8 cellular contexts compared by ENCODE assay signal in genomic region chr19:38862321-38863059, GRCh38. TPM values are rescaled to one million over a fixed set of nuclear protein-coding genes. Genes with fewer than 3 reads are reported as not detected.
A peak's percentile ranks its signal among the peaks of the same experiment; 100 is the strongest.
DNase-seq lines count a peak whose midpoint lies in the region; ATAC-seq and TF ChIP-seq lines count a peak whose summit lies in the region.
"Had no signal": no experiment of that assay in that cellular context is flagged by ENCODE, and none has a peak within 500 bp of the region (broad histone marks: within the 10 kb centered on the region; RNA-seq: fewer than 3 reads in every experiment).

No MANE protein-coding gene starts in this region.

- H3K4me3 ChIP-seq in fibroblast of villous mesenchyme (ENCODE audit: low read depth, low read length) (no peak overlapping the region), subcutaneous abdominal adipose tissue (ENCODE audit: low read depth in 1 of 5, low read length in 5 of 5) (no peak overlapping the region)

- no peak for ATAC-seq in GM18520 (IDR thresholded peaks at IDR 0.05; ENCODE audit: unreplicated experiment)

- no peaks in the 10 kb centered on the region for H3K36me3 ChIP-seq in subcutaneous abdominal adipose tissue (ENCODE audit: control insufficient read depth in 5 of 5, insufficient read depth in 5 of 5, low read length in 5 of 5)

- no peak overlapping the region for H3K9ac ChIP-seq in subcutaneous abdominal adipose tissue (ENCODE audit: low read length in 5 of 5)

- H3K27ac ChIP-seq in subcutaneous abdominal adipose tissue (ENCODE audit: low read depth, low read length): peak overlapping the region; percentile 44

- no peaks in the 10 kb centered on the region for H3K27me3 ChIP-seq in subcutaneous abdominal adipose tissue (ENCODE audit: control insufficient read depth in 5 of 5, insufficient read depth in 4 of 5, low read length in 5 of 5)

- DNase-seq in KG1 (lab: John Stamatoyannopoulos, UW): peak; percentile 36
- DNase-seq in NCI-H748 (lab: John Stamatoyannopoulos, UW; ENCODE audit: unreplicated experiment): peak; percentile 95
- DNase-seq in fibroblast of villous mesenchyme (ENCODE audit: low read depth): peak; percentile 97
- DNase-seq in NCI-H526 treated with DMSO at 0.1 percent for 48 hours (lab: John Stamatoyannopoulos, UW): no peak
- no peak for DNase-seq in NK-92 treated with Interleukin-12 subunit alpha and Interleukin-12 subunit beta, amount 100 ng/mL, for 24 hours (lab: John Stamatoyannopoulos, UW)
- DNase-seq: GOT3 had no signal

- no peak for TF ChIP-seq CTCF in fibroblast of villous mesenchyme (IDR thresholded peaks at IDR 0.05; ENCODE audit: insufficient read depth, low read depth, low read length)

- H3K4me1 ChIP-seq in subcutaneous abdominal adipose tissue (ENCODE audit: control insufficient read depth in 5 of 5, insufficient read depth in 5 of 5, low read length in 5 of 5): peaks cover 2 to 31% (median 26%) of the 10 kb centered on the region in 5 donors

- H3K9me3 ChIP-seq in subcutaneous abdominal adipose tissue (ENCODE audit: control insufficient read depth in 5 of 5, low read length in 5 of 5): no peaks in the 10 kb centered on the region

RNA-seq across cellular contexts. Expression of gene HNRNPL, which starts 12.7 kb away (rescaled TPM):
- total RNA-seq in fibroblast of villous mesenchyme: 223 and 268 TPM in 2 replicates

RNA-seq across cellular contexts. Expression of gene RINL, which starts 15.6 kb away (rescaled TPM):
- 1.3 TPM in 2 replicates for total RNA-seq in fibroblast of villous mesenchyme

RNA-seq across cellular contexts. Expression of gene ECH1, which starts 30.9 kb away (rescaled TPM):
- total RNA-seq in fibroblast of villous mesenchyme: 29.4 and 30.9 TPM in 2 replicates

RNA-seq across cellular contexts. Expression of gene SIRT2, which starts 36.9 kb away (rescaled TPM):
- total RNA-seq in fibroblast of villous mesenchyme: 45.3 and 57.0 TPM in 2 replicates

RNA-seq across cellular contexts. Expression of gene NFKBIB, which starts 37.3 kb away (rescaled TPM):
- 7.3 and 13.9 TPM in 2 replicates for total RNA-seq in fibroblast of villous mesenchyme

Comparison
In these comparisons a context has a peak if more than half of its experiments do, and no peak if none do; other contexts are left out.
1. DNase-seq: peak in KG1 (single experiment), NCI-H748 (single experiment) and fibroblast of villous mesenchyme (single experiment); none in NCI-H526 treated with DMSO at 0.1 percent for 48 hours (single experiment) and NK-92 treated with Interleukin-12 subunit alpha and Interleukin-12 subunit beta, amount 100 ng/mL, for 24 hours (single experiment).